Comparison of ENCODE assay signal across 8 cellular contexts in genomic region chr7:128031901-128032604, GRCh38. TPM values are rescaled to one million over a fixed set of nuclear protein-coding genes. Genes with fewer than 3 reads are reported as not detected.
DNase-seq lines count a peak whose midpoint lies in the region; ATAC-seq and TF ChIP-seq lines count a peak whose summit lies in the region.

No MANE protein-coding gene starts in this region.

- peak overlapping the region; percentile 74 for H3K4me3 Mint-ChIP-seq in stimulated activated effector memory CD8-positive, alpha-beta T cell treated with anti-CD3 and anti-CD28 coated beads, Interleukin-12 subunit alpha, Interleukin-12 subunit beta, amount 100 ng/mL, for 72 hours

- no peak overlapping the region for H3K4me3 ChIP-seq in GM12865 (ENCODE audit: low read depth, low read length)
- peak overlapping the region; percentile 48 for H3K4me3 ChIP-seq in epithelial cell of proximal tubule (ENCODE audit: low read depth, low read length)
- H3K4me3 ChIP-seq in HAP-1, result no peak overlapping the region

- H3K4me1 ChIP-seq in HAP-1, result peaks cover 9% of the 10 kb centered on the region

- peak; percentile 41 for ATAC-seq in HG02571 (IDR thresholded peaks at IDR 0.05; ENCODE audit: unreplicated experiment)
- ATAC-seq in stimulated activated effector memory CD8-positive, alpha-beta T cell treated with anti-CD3 and anti-CD28 coated beads, Interleukin-12 subunit alpha, Interleukin-12 subunit beta, amount 100 ng/mL, for 72 hours, result peak; percentile 97

- in situ Hi-C loops in HAP-1 (cut with MboI; ENCODE audit: low sequenced_read_pairs), result no loop called here

- TF ChIP-seq CTCF in GM12865 (IDR thresholded peaks at IDR 0.05; ENCODE audit: insufficient read depth, low read depth, low read length, missing control alignments) (no peak), epithelial cell of proximal tubule (conservative IDR thresholded peaks at IDR 0.05; ENCODE audit: low read depth, low read length) (peak; percentile 11)

- H3K9me3 ChIP-seq in HAP-1, result no peaks in the 10 kb centered on the region

- 0 out of 2 replicates have a peak, but pooled peaks cover 4% of the 10 kb centered on the region for H3K36me3 ChIP-seq in HAP-1 (replicated peaks)

- H3K36me3 Mint-ChIP-seq in stimulated activated effector memory CD8-positive, alpha-beta T cell treated with anti-CD3 and anti-CD28 coated beads, Interleukin-12 subunit alpha, Interleukin-12 subunit beta, amount 100 ng/mL, for 72 hours, result peaks cover 16% of the 10 kb centered on the region

- H3K27ac Mint-ChIP-seq in stimulated activated effector memory CD8-positive, alpha-beta T cell treated with anti-CD3 and anti-CD28 coated beads, Interleukin-12 subunit alpha, Interleukin-12 subunit beta, amount 100 ng/mL, for 72 hours, result no peak overlapping the region

- DNase-seq in GM12865 (ENCODE audit: low read depth) (peak; percentile 48), NCI-H2171 treated with DMSO at 0.1 percent for 48 hours (lab: John Stamatoyannopoulos, UW) (peak; percentile 72), epithelial cell of proximal tubule (ENCODE audit: low read depth) (no peak), myocyte (ENCODE audit: low read depth) (peak; percentile 87), HAP-1 (ENCODE audit: low spot score in 2 of 2) (no peak)
- DNase-seq in activated CD8-positive, alpha-beta memory T cell treated with anti-CD3 and anti-CD28 coated beads, Interleukin-2, amount 50 U/mL, for 48 hours, result peak; percentile 78
- DNase-seq in stimulated activated effector memory CD8-positive, alpha-beta T cell treated with anti-CD3 and anti-CD28 coated beads, Interleukin-12 subunit alpha, Interleukin-12 subunit beta, amount 100 ng/mL, for 72 hours (ENCODE audit: low spot score in 2 of 2), result peak; percentile 44 to 72

- no peaks in the 10 kb centered on the region for H3K27me3 ChIP-seq in HAP-1 (ENCODE audit: low read depth)

- peaks cover 33% of the 10 kb centered on the region for H3K4me1 Mint-ChIP-seq in stimulated activated effector memory CD8-positive, alpha-beta T cell treated with anti-CD3 and anti-CD28 coated beads, Interleukin-12 subunit alpha, Interleukin-12 subunit beta, amount 100 ng/mL, for 72 hours

- no peaks in the 10 kb centered on the region for H3K9me3 Mint-ChIP-seq in stimulated activated effector memory CD8-positive, alpha-beta T cell treated with anti-CD3 and anti-CD28 coated beads, Interleukin-12 subunit alpha, Interleukin-12 subunit beta, amount 100 ng/mL, for 72 hours

RNA-seq across cellular contexts. Expression of gene LRRC4, which starts 0.8 kb away (rescaled TPM):
- total RNA-seq in epithelial cell of proximal tubule, result 1.1 and 1.3 TPM in 2 replicates
- total RNA-seq in myocyte, result 1.3 and 1.7 TPM in 2 replicates
- 1.9 TPM for polyA plus RNA-seq in myocyte (2012)

Comparison
In these comparisons a context has a peak if more than half of its experiments do, and no peak if none do; other contexts are left out.
1. DNase-seq: peak in GM12865 (single experiment), NCI-H2171 treated with DMSO at 0.1 percent for 48 hours (single experiment), activated CD8-positive, alpha-beta memory T cell treated with anti-CD3 and anti-CD28 coated beads, Interleukin-2, amount 50 U/mL, for 48 hours (single experiment), myocyte (single experiment) and stimulated activated effector memory CD8-positive, alpha-beta T cell treated with anti-CD3 and anti-CD28 coated beads, Interleukin-12 subunit alpha, Interleukin-12 subunit beta, amount 100 ng/mL, for 72 hours (2 of 2); none in epithelial cell of proximal tubule (single experiment) and HAP-1 (0 of 2).